In the genomic region with DNA sequence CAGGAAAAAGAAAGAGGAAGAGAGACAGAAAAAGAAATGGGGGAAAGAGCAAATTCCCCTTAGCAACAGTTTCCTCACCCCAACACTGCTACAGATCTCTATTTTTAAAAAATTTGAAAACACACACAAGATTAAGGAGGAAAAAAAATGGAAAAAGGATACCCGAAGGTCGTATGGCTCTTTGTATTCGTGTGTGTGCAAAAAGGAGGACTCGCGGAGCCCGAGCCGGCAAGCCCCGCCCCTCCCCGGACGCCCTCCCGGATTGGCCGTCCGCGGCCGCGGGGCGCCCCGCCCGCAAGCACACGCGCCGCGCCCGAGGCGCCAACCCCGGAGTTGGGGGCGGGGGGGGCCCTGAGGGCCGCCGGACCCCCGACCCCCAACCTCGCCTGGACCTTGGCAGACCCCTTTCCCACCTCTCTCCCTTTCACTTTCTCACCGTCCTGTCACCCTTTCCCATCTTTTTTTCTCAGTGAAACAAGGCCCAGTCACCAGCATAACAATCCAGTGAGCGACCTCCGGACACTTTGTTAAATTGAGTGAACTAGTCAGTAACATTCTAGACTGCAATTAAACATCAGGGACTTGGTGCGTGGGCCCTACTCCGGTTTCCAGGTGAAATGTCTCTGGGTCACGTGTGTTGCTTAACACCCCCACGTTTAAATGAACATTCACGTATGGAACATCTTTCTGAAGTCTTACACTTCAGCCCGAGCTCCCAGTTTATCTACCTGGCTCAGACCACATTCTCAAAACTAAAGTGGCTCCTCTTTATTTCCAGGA, we compare ENCODE assay signal across 8 cellular contexts. TPM values are rescaled to one million over a fixed set of nuclear protein-coding genes. Genes with fewer than 3 reads are reported as not detected.
DNase-seq lines count a peak whose midpoint lies in the region; ATAC-seq, FAIRE-seq and TF ChIP-seq lines count a peak whose summit lies in the region.

A gene with protein sequence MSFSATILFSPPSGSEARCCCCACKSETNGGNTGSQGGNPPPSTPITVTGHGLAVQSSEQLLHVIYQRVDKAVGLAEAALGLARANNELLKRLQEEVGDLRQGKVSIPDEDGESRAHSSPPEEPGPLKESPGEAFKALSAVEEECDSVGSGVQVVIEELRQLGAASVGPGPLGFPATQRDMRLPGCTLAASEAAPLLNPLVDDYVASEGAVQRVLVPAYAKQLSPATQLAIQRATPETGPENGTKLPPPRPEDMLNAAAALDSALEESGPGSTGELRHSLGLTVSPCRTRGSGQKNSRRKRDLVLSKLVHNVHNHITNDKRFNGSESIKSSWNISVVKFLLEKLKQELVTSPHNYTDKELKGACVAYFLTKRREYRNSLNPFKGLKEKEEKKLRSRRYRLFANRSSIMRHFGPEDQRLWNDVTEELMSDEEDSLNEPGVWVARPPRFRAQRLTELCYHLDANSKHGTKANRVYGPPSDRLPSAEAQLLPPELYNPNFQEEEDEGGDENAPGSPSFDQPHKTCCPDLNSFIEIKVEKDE (minus strand): TSS at position 205 of the 780 bp plus-strand sequence. CDS start 11,120 bp downstream, outside the sequence.

- peak; percentile 34; the same call in 1 of the 2 replicates for TF ChIP-seq POLR2A in A549 (IDR thresholded peaks at IDR 0.05; ENCODE audit: low read length)

- peak within 1 kb of the TSS; percentile 90 for H3K9ac ChIP-seq in SK-N-MC (ENCODE audit: insufficient read length)

- peak within 1 kb of the TSS; percentile 58 for H3K4me3 ChIP-seq in A549
- peak within 1 kb of the TSS; percentile 56 for H3K4me3 ChIP-seq in MG63
- H3K4me3 ChIP-seq in SK-N-MC = peak within 1 kb of the TSS; percentile 82

- TF ChIP-seq EP300 in A549 (IDR thresholded peaks at IDR 0.05) = no peak

- DNase-seq in A549 (ENCODE audit: low read depth in 1 of 2, low spot score in 1 of 2) = peak; percentile 73 to 77
- DNase-seq in MG63 = peak; percentile 80
- DNase-seq in SK-N-MC (ENCODE audit: low read depth, low spot score) = no peak
- DNase-seq in activated naive CD4-positive, alpha-beta T cell treated with anti-CD3 and anti-CD28 coated beads for 36 hours = peak; percentile 90
- peak; percentile 74 for DNase-seq in globus pallidus (ENCODE audit: low spot score)
- peak; percentile 68 for DNase-seq in occipital lobe (lab: John Stamatoyannopoulos, UW)
- peak; percentile 71 for DNase-seq in superior temporal gyrus (ENCODE audit: extremely low spot score)

- FAIRE-seq in A549 (lab: Jason Lieb, UNC) = no peak

- ATAC-seq in A549 (peak; percentile 31 to 38; a peak in 3 of 6 replicates), GM19043 (IDR thresholded peaks at IDR 0.05; ENCODE audit: low read depth, unreplicated experiment) (peak; percentile 33)

- TF ChIP-seq CTCF in A549 (IDR thresholded peaks at IDR 0.05) = no peak

- WGBS in A549 (ENCODE audit: missing lambda C conversion rate) = 1% methylated on average over 40 of the region's 40 CpGs

- CTCF ChIA-PET in A549 (lab: Yijun Ruan, JAX) = interaction anchor here (1.4 to 9.1 kb wide), 4 partner anchors 11 to 48 kb away, joined by 5 to 55 read pairs (median 32); a partner anchor contains a TSS
- CTCF ChIA-PET in activated naive CD4-positive, alpha-beta T cell treated with anti-CD3 and anti-CD28 coated beads for 36 hours (lab: Charles Lee) = interaction anchor here (0.6 to 2.2 kb wide), 8 partner anchors 14 to 100 kb away, joined by 3 to 11 read pairs (median 4); a partner anchor contains a TSS

- H3K9me3 Mint-ChIP-seq in activated naive CD4-positive, alpha-beta T cell treated with anti-CD3 and anti-CD28 coated beads for 36 hours = no peaks in the 10 kb centered on the region

- H3K4me2 ChIP-seq in A549 = peak within 1 kb of the TSS; percentile 91

- H3K27me3 Mint-ChIP-seq in activated naive CD4-positive, alpha-beta T cell treated with anti-CD3 and anti-CD28 coated beads for 36 hours (ENCODE audit: low read depth) = no peaks in the 10 kb centered on the region

- no peak for TF ChIP-seq RAD21 in A549 (conservative IDR thresholded peaks at IDR 0.05 in 1 of 2, IDR thresholded peaks at IDR 0.05 in 1 of 2)

- POLR2A ChIA-PET in A549 (lab: Yijun Ruan, JAX) = interaction anchor here (1.0 to 1.4 kb wide), 2 partner anchors 15 to 24 kb away, joined by 3 to 7 read pairs; no protein-coding TSS in a partner anchor

- H3K36me3 ChIP-seq in MG63 (no peaks in the 10 kb centered on the region), SK-N-MC (ENCODE audit: insufficient read depth, low read length) (no peaks in the 10 kb centered on the region)

- H3K27ac Mint-ChIP-seq in activated naive CD4-positive, alpha-beta T cell treated with anti-CD3 and anti-CD28 coated beads for 36 hours = peak within 1 kb of the TSS; percentile 98

- H3K4me1 Mint-ChIP-seq in activated naive CD4-positive, alpha-beta T cell treated with anti-CD3 and anti-CD28 coated beads for 36 hours (ENCODE audit: low read depth) = peaks cover 32% of the 10 kb centered on the region

- H3K9me3 ChIP-seq in A549 (no peaks in the 10 kb centered on the region), MG63 (no peaks in the 10 kb centered on the region), SK-N-MC (ENCODE audit: low read depth, low read length) (no peaks in the 10 kb centered on the region)

- H3K4me3 Mint-ChIP-seq in activated naive CD4-positive, alpha-beta T cell treated with anti-CD3 and anti-CD28 coated beads for 36 hours = peak within 1 kb of the TSS; percentile 97

- H3K27me3 ChIP-seq in MG63 = no peaks in the 10 kb centered on the region

- intact Hi-C loops in activated naive CD4-positive, alpha-beta T cell treated with anti-CD3 and anti-CD28 coated beads for 36 hours (cut with micrococcal nuclease) = loop anchor here (5.0 to 10.0 kb wide), 2 partner anchors 1105 to 1743 kb away; a partner anchor contains a TSS

- H3K27ac ChIP-seq in A549 (peak within 1 kb of the TSS; percentile 88 to 93), SK-N-MC (peak within 1 kb of the TSS; percentile 95)

- peaks cover 26% of the 10 kb centered on the region for H3K4me1 ChIP-seq in A549

- peaks cover 4% of the 10 kb centered on the region for H3K36me3 Mint-ChIP-seq in activated naive CD4-positive, alpha-beta T cell treated with anti-CD3 and anti-CD28 coated beads for 36 hours (ENCODE audit: low read depth)

TF ChIP-seq in A549, 52 proteins besides CTCF, POLR2A, EP300 and RAD21 (continues in another document):
- TF ChIP-seq BHLHE40 (IDR thresholded peaks at IDR 0.05; ENCODE audit: low read depth, low read length) (no peak), HOXB13 (CRISPR knock-in tag; IDR thresholded peaks at IDR 0.05; ENCODE audit: low read depth) (no peak), SMC3 (IDR thresholded peaks at IDR 0.05) (no peak), CBX2 (IDR thresholded peaks at IDR 0.05; ENCODE audit: borderline replicate concordance, low read depth) (no peak), RFX5 (IDR thresholded peaks at IDR 0.05) (no peak), MAZ (IDR thresholded peaks at IDR 0.05; ENCODE audit: borderline replicate concordance, low read depth, low read length) (0 out of 2 replicates have a peak, but pooled peaks have one; percentile 32), RARB (CRISPR knock-in tag; IDR thresholded peaks at IDR 0.05) (no peak), PHF8 (IDR thresholded peaks at IDR 0.05; ENCODE audit: borderline replicate concordance, low read depth) (peak; percentile 38; the same call in 1 of the 2 replicates), NPAS2 (CRISPR knock-in tag; IDR thresholded peaks at IDR 0.05; ENCODE audit: borderline replicate concordance) (no peak), ZC3H11A (IDR thresholded peaks at IDR 0.05) (no peak), JUNB (IDR thresholded peaks at IDR 0.05) (no peak)
- TF ChIP-seq, protein P1, sequence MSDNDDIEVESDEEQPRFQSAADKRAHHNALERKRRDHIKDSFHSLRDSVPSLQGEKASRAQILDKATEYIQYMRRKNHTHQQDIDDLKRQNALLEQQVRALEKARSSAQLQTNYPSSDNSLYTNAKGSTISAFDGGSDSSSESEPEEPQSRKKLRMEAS (IDR thresholded peaks at IDR 0.05) = peak; percentile 64
- TF ChIP-seq, protein P2, sequence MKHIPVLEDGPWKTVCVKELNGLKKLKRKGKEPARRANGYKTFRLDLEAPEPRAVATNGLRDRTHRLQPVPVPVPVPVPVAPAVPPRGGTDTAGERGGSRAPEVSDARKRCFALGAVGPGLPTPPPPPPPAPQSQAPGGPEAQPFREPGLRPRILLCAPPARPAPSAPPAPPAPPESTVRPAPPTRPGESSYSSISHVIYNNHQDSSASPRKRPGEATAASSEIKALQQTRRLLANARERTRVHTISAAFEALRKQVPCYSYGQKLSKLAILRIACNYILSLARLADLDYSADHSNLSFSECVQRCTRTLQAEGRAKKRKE (CRISPR knock-in tag; IDR thresholded peaks at IDR 0.05; ENCODE audit: low read depth) = no peak
- TF ChIP-seq, protein P3, sequence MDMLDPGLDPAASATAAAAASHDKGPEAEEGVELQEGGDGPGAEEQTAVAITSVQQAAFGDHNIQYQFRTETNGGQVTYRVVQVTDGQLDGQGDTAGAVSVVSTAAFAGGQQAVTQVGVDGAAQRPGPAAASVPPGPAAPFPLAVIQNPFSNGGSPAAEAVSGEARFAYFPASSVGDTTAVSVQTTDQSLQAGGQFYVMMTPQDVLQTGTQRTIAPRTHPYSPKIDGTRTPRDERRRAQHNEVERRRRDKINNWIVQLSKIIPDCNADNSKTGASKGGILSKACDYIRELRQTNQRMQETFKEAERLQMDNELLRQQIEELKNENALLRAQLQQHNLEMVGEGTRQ (IDR thresholded peaks at IDR 0.05) = peak; percentile 78

RNA-seq across cellular contexts. Expression of the gene that starts here (rescaled TPM):
- 9.7 and 10.1 TPM in 2 replicates for polyA plus RNA-seq in A549 (2011; rRNA removed)
- 7.8 and 8.4 TPM in 2 replicates for polyA plus RNA-seq in A549 (2012; cell fraction: cytosol; rRNA removed)
- 18.6 and 22.8 TPM in 2 replicates for polyA plus RNA-seq in A549 (2012; cell fraction: nucleus; rRNA removed)
- 5.6 to 6.8 TPM (median 5.7 TPM) in 3 replicates for polyA plus RNA-seq in A549 (2017; fragmentation: RNase III; extraction: RNeasy Plus Mini Kit Qiagen cat#74134 plus additional on column Dnase treatment)
- polyA minus RNA-seq in A549 (2011; rRNA and poly(A)+ RNA removed) = 16.3 and 18.8 TPM in 2 replicates
- total RNA-seq in MG63 (2014; rRNA removed; shearing (Covaris generic); ENCODE audit: low replicate concordance) = 3.7 and 12.3 TPM in 2 replicates
- 1 to 10 TPM; 8.3 to 9.3 TPM for total RNA-seq in activated naive CD4-positive, alpha-beta T cell treated with anti-CD3 and anti-CD28 coated beads for 36 hours
- 5.5 TPM for total RNA-seq in occipital lobe
